In genomic region chr22:35219012-35219411, GRCh38 we compare ENCODE assay signal across 19 cellular contexts. TPM values are rescaled to one million over a fixed set of nuclear protein-coding genes. Genes with fewer than 3 reads are reported as not detected.
DNase-seq lines count a peak whose midpoint lies in the region.
"Had no signal": no experiment of that assay in that cellular context is flagged by ENCODE, and none has a peak within 500 bp of the region (broad histone marks: within the 10 kb centered on the region; RNA-seq: fewer than 3 reads in every experiment).

No MANE protein-coding gene starts in this region.

- DNase-seq in AG08395 (ENCODE audit: low spot score) (peak; percentile 78), HT1080 (ENCODE audit: low read depth) (peak; percentile 89), amniotic stem cell (lab: John Stamatoyannopoulos, UW) (peak; percentile 5), iris pigment epithelial cell (ENCODE audit: low read depth) (peak; percentile 37), NCI-H187 treated with DMSO at 0.1 percent for 48 hours (lab: John Stamatoyannopoulos, UW) (no peak), putamen (ENCODE audit: low spot score) (no peak)
- no peak for DNase-seq in activated effector memory CD4-positive, alpha-beta T cell treated with anti-CD3 and anti-CD28 coated beads, Interleukin-2, amount 50 U/mL, for 16 hours
- no peak for DNase-seq in activated T-cell treated with anti-CD3 and anti-CD28 coated beads, Interleukin-2, amount 50 U/mL, for 1 hour
- DNase-seq: activated CD4-positive, alpha-beta T cell treated with anti-CD3 and anti-CD28 coated beads for 36 hours; activated T-cell treated with anti-CD3 and anti-CD28 coated beads for 4 hours; adrenal gland; DMS79; dorsolateral prefrontal cortex; gastrocnemius medialis; immature natural killer cell; NCI-H1417; NCI-H446 treated with DMSO at 0.1 percent for 48 hours; ovary; T-helper 17 cell had no signal

RNA-seq across cellular contexts. Expression of gene HMGXB4, which starts 38.3 kb away (rescaled TPM):
- total RNA-seq in HT1080 (2014; rRNA removed; shearing (Covaris generic)), result 12.6 and 13.9 TPM in 2 replicates
- 23.7 and 37.4 TPM in 2 replicates for polyA plus RNA-seq in HT1080 (2015; cell fraction: cytosol; rRNA removed)
- polyA plus RNA-seq in HT1080 (2015; cell fraction: nucleus; rRNA removed), result 50.3 and 53.0 TPM in 2 replicates

Comparison
In these comparisons a context has a peak if more than half of its experiments do, and no peak if none do; other contexts are left out.
1. DNase-seq: peak in AG08395 (single experiment), HT1080 (single experiment), amniotic stem cell (single experiment) and iris pigment epithelial cell (single experiment); none in activated effector memory CD4-positive, alpha-beta T cell treated with anti-CD3 and anti-CD28 coated beads, Interleukin-2, amount 50 U/mL, for 16 hours (single experiment), activated T-cell treated with anti-CD3 and anti-CD28 coated beads, Interleukin-2, amount 50 U/mL, for 1 hour (single experiment), NCI-H187 treated with DMSO at 0.1 percent for 48 hours (single experiment) and putamen (single experiment).